8 cellular contexts compared by ENCODE assay signal in the genomic region with DNA sequence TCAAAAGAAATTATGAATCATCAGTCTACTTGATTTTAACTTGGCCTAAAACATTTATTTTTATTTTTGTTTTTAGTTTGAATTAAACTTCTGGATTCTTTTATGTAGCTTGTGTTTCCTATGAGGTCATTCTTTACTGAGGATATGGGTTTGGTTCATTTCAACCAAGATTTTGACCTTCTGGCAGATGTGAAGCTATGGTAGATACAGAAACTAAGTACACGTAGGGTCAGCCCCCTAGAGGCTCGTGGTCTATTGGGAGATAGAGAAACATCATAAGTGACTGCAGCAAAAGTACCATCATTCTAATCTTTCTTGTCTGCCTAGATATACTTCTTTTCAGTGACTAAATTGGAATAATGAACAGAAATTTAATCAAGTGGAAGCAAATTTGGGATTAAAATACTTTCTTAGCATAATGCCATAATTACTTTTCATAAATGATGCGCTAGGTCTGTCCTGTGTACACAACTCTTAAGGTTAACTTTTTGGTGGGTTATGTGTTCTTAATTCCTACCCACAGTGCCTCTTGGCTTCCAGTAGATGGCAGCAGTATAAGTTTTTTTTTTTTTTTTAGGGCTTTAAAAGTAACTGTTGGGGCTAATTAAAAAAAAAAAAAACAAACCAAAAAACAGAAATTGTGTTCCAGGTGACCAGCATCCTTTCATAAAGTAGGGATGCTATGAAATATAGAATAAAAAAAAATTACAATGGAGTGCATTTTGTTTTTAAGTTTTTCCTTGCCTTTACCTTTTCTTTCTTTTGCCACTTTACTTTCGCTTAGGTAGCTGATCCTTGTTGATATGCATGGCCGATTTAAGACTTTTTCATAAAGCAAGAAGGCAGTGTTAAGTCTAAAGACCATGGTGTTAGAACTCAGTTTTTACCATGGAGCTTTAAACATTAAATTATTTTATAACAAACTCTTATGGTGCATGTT. TPM values are rescaled to one million over a fixed set of nuclear protein-coding genes. Genes with fewer than 3 reads are reported as not detected.
DNase-seq lines count a peak whose midpoint lies in the region; ATAC-seq, FAIRE-seq and TF ChIP-seq lines count a peak whose summit lies in the region.

No MANE protein-coding gene starts in this region.

- H3K36me3 ChIP-seq in kidney epithelial cell (ENCODE audit: control insufficient read depth, insufficient read depth, low read length) = peaks cover 1% of the 10 kb centered on the region

- peak overlapping the region; percentile 2; the same call in 1 of the 2 replicates for H3K27ac Mint-ChIP-seq in HFFc6
- no peak overlapping the region for H3K27ac Mint-ChIP-seq in activated naive CD8-positive, alpha-beta T cell treated with anti-CD3 and anti-CD28 coated beads for 36 hours

- DNase-seq in D721Med (ENCODE audit: insufficient read length, low spot score) = no peak
- DNase-seq in HFFc6 = no peak
- peak; percentile 4 for DNase-seq in activated naive CD8-positive, alpha-beta T cell treated with anti-CD3 and anti-CD28 coated beads for 36 hours
- DNase-seq in kidney epithelial cell (ENCODE audit: low read depth) = no peak
- no peak for DNase-seq in iPS-NIHi11 (ENCODE audit: low spot score)
- DNase-seq in activated CD4-positive, alpha-beta T cell treated with anti-CD3 and anti-CD28 coated beads for 4 hours = no peak
- no peak for DNase-seq in COR-L47 (lab: John Stamatoyannopoulos, UW)

- peak; percentile 45 for TF ChIP-seq CTCF in D721Med (IDR thresholded peaks at IDR 0.05; ENCODE audit: insufficient read depth, missing control alignments)
- TF ChIP-seq CTCF in HFFc6 (IDR thresholded peaks at IDR 0.05) = peak; percentile 83
- TF ChIP-seq CTCF in kidney epithelial cell (IDR thresholded peaks at IDR 0.05; ENCODE audit: insufficient read depth, low read length, poor library complexity, severe bottlenecking) = peak; percentile 53

- no peak for ATAC-seq in HG02642 (IDR thresholded peaks at IDR 0.05; ENCODE audit: poor library complexity, unreplicated experiment)

- no peaks in the 10 kb centered on the region; the same call in 1 of the 2 replicates for H3K27me3 Mint-ChIP-seq in HFFc6 (ENCODE audit: insufficient read depth)
- H3K27me3 Mint-ChIP-seq in activated naive CD8-positive, alpha-beta T cell treated with anti-CD3 and anti-CD28 coated beads for 36 hours = peaks cover 30% of the 10 kb centered on the region

- H3K9me3 Mint-ChIP-seq in HFFc6 = no peaks in the 10 kb centered on the region
- no peaks in the 10 kb centered on the region for H3K9me3 Mint-ChIP-seq in activated naive CD8-positive, alpha-beta T cell treated with anti-CD3 and anti-CD28 coated beads for 36 hours

- no peaks in the 10 kb centered on the region for H3K27me3 ChIP-seq in kidney epithelial cell (ENCODE audit: control insufficient read depth, insufficient read depth, low read length)

- no peak overlapping the region for H3K4me3 Mint-ChIP-seq in HFFc6
- H3K4me3 Mint-ChIP-seq in activated naive CD8-positive, alpha-beta T cell treated with anti-CD3 and anti-CD28 coated beads for 36 hours = no peak overlapping the region

- FAIRE-seq in D721Med (lab: Jason Lieb, UNC) = no peak

- H3K36me3 Mint-ChIP-seq in HFFc6 (ENCODE audit: low read depth) = peaks cover 34% of the 10 kb centered on the region
- H3K36me3 Mint-ChIP-seq in activated naive CD8-positive, alpha-beta T cell treated with anti-CD3 and anti-CD28 coated beads for 36 hours = peaks cover 7% of the 10 kb centered on the region

- no peak overlapping the region for H3K4me3 ChIP-seq in kidney epithelial cell (ENCODE audit: low read depth, low read length)

- peaks cover 43% of the 10 kb centered on the region for H3K4me1 Mint-ChIP-seq in HFFc6 (ENCODE audit: low read depth)
- peaks cover 4% of the 10 kb centered on the region for H3K4me1 Mint-ChIP-seq in activated naive CD8-positive, alpha-beta T cell treated with anti-CD3 and anti-CD28 coated beads for 36 hours

RNA-seq across cellular contexts. Expression of a gene that starts 49.9 kb away (rescaled TPM):
- 1 to 10 TPM in 1 of 6 experiments, under 1 TPM in 5; 0.20 to 1.0 (median 0.25) TPM for total RNA-seq in HFFc6 (2021; fragmentation: NEBNext Ultra II Directional; extraction: Animal tissue kit (Norgen Biotek cat#: 25700))
- total RNA-seq in activated naive CD8-positive, alpha-beta T cell treated with anti-CD3 and anti-CD28 coated beads for 36 hours = not detected
- total RNA-seq in kidney epithelial cell = 0.25 TPM in 1 of 2 replicates, not detected in the other
